In the genomic region with DNA sequence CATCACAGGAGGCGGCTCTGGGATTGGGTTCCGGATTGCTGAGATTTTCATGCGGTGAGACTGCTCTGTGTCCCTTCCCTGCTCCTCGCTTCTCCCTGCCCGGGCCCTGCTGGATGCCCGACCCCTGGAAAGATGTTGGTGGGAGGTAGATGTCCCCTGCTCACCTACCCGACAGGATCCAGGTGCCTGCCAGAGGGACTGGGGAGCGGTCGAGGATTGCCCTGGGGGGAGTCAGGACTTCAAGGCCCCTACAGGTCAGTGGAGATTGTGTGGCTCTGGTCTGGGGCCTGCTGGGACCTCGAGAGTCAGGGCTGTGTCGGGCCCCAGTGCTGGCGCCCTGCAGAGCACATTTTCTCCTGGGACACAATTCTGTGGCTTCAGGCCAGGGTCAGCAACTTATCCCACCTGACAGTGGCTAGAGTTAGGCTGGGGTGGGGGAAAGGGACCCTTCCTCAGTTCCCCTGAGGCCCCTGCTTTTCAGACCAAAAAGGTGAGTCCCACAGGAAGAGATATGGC, we compare ENCODE assay signal across 1 cellular context.
A peak's percentile ranks its signal among the peaks of the same experiment; 100 is the strongest.
TF ChIP-seq lines count a peak whose summit lies in the region.

No MANE protein-coding gene starts in this region.

TF ChIP-seq in HepG2, 621 proteins besides CTCF, POLR2A, EP300 and RAD21 (continues in another document):
- TF ChIP-seq NFE2 (CRISPR knock-in tag; IDR thresholded peaks at IDR 0.05) (no peak), ZNF605 (CRISPR knock-in tag; IDR thresholded peaks at IDR 0.05) (no peak; the same call in 1 of the 2 replicates), ZNF672 (CRISPR knock-in tag; IDR thresholded peaks at IDR 0.05) (no peak), ZNF598 (CRISPR knock-in tag; IDR thresholded peaks at IDR 0.05; ENCODE audit: borderline replicate concordance) (peak; percentile 41; the same call in 1 of the 2 replicates), ZBTB7A (CRISPR knock-in tag; IDR thresholded peaks at IDR 0.05) (0 out of 2 replicates have a peak, but pooled peaks have one; percentile 31), PCBP2 (optimal IDR thresholded peaks at IDR 0.05; ENCODE audit: low read depth, low read length, poor library complexity, severe bottlenecking) (no peak), PCBP1 (IDR thresholded peaks at IDR 0.05; ENCODE audit: borderline replicate concordance, low read depth, low read length) (no peak), SPEN (CRISPR knock-in tag; IDR thresholded peaks at IDR 0.05; ENCODE audit: low read depth) (no peak; the same call in 1 of the 2 replicates), ZSCAN12 (CRISPR knock-in tag; IDR thresholded peaks at IDR 0.05) (no peak), NR2C2 (CRISPR knock-in tag; IDR thresholded peaks at IDR 0.05; ENCODE audit: borderline replicate concordance) (no peak), CC2D1A (CRISPR knock-in tag; IDR thresholded peaks at IDR 0.05) (no peak), AGO2 (optimal IDR thresholded peaks at IDR 0.05; ENCODE audit: low read depth, low read length) (peak; percentile 85), ZNF772 (CRISPR knock-in tag; IDR thresholded peaks at IDR 0.05) (0 out of 2 replicates have a peak, but pooled peaks have one; percentile 30), NAIF1 (CRISPR knock-in tag; IDR thresholded peaks at IDR 0.05; ENCODE audit: borderline replicate concordance) (0 out of 2 replicates have a peak, but pooled peaks have one; percentile 3), GABPB1 (CRISPR knock-in tag; IDR thresholded peaks at IDR 0.05) (peak; percentile 24; the same call in 1 of the 2 replicates), ZNF329 (CRISPR knock-in tag; IDR thresholded peaks at IDR 0.05; ENCODE audit: low read depth) (no peak), ZNF430 (CRISPR knock-in tag; IDR thresholded peaks at IDR 0.05) (peak; percentile 18; the same call in 1 of the 2 replicates)
- TF ChIP-seq, protein P1, sequence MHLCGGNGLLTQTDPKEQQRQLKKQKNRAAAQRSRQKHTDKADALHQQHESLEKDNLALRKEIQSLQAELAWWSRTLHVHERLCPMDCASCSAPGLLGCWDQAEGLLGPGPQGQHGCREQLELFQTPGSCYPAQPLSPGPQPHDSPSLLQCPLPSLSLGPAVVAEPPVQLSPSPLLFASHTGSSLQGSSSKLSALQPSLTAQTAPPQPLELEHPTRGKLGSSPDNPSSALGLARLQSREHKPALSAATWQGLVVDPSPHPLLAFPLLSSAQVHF (CRISPR knock-in tag; IDR thresholded peaks at IDR 0.05), result no peak
- TF ChIP-seq, protein P2, sequence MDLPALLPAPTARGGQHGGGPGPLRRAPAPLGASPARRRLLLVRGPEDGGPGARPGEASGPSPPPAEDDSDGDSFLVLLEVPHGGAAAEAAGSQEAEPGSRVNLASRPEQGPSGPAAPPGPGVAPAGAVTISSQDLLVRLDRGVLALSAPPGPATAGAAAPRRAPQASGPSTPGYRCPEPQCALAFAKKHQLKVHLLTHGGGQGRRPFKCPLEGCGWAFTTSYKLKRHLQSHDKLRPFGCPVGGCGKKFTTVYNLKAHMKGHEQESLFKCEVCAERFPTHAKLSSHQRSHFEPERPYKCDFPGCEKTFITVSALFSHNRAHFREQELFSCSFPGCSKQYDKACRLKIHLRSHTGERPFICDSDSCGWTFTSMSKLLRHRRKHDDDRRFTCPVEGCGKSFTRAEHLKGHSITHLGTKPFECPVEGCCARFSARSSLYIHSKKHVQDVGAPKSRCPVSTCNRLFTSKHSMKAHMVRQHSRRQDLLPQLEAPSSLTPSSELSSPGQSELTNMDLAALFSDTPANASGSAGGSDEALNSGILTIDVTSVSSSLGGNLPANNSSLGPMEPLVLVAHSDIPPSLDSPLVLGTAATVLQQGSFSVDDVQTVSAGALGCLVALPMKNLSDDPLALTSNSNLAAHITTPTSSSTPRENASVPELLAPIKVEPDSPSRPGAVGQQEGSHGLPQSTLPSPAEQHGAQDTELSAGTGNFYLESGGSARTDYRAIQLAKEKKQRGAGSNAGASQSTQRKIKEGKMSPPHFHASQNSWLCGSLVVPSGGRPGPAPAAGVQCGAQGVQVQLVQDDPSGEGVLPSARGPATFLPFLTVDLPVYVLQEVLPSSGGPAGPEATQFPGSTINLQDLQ (CRISPR knock-in tag; IDR thresholded peaks at IDR 0.05), result no peak
- TF ChIP-seq, protein P3, sequence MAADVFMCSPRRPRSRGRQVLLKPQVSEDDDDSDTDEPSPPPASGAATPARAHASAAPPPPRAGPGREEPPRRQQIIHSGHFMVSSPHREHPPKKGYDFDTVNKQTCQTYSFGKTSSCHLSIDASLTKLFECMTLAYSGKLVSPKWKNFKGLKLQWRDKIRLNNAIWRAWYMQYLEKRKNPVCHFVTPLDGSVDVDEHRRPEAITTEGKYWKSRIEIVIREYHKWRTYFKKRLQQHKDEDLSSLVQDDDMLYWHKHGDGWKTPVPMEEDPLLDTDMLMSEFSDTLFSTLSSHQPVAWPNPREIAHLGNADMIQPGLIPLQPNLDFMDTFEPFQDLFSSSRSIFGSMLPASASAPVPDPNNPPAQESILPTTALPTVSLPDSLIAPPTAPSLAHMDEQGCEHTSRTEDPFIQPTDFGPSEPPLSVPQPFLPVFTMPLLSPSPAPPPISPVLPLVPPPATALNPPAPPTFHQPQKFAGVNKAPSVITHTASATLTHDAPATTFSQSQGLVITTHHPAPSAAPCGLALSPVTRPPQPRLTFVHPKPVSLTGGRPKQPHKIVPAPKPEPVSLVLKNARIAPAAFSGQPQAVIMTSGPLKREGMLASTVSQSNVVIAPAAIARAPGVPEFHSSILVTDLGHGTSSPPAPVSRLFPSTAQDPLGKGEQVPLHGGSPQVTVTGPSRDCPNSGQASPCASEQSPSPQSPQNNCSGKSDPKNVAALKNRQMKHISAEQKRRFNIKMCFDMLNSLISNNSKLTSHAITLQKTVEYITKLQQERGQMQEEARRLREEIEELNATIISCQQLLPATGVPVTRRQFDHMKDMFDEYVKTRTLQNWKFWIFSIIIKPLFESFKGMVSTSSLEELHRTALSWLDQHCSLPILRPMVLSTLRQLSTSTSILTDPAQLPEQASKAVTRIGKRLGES (CRISPR knock-in tag; IDR thresholded peaks at IDR 0.05; ENCODE audit: borderline replicate concordance), result no peak
- TF ChIP-seq, protein P4, sequence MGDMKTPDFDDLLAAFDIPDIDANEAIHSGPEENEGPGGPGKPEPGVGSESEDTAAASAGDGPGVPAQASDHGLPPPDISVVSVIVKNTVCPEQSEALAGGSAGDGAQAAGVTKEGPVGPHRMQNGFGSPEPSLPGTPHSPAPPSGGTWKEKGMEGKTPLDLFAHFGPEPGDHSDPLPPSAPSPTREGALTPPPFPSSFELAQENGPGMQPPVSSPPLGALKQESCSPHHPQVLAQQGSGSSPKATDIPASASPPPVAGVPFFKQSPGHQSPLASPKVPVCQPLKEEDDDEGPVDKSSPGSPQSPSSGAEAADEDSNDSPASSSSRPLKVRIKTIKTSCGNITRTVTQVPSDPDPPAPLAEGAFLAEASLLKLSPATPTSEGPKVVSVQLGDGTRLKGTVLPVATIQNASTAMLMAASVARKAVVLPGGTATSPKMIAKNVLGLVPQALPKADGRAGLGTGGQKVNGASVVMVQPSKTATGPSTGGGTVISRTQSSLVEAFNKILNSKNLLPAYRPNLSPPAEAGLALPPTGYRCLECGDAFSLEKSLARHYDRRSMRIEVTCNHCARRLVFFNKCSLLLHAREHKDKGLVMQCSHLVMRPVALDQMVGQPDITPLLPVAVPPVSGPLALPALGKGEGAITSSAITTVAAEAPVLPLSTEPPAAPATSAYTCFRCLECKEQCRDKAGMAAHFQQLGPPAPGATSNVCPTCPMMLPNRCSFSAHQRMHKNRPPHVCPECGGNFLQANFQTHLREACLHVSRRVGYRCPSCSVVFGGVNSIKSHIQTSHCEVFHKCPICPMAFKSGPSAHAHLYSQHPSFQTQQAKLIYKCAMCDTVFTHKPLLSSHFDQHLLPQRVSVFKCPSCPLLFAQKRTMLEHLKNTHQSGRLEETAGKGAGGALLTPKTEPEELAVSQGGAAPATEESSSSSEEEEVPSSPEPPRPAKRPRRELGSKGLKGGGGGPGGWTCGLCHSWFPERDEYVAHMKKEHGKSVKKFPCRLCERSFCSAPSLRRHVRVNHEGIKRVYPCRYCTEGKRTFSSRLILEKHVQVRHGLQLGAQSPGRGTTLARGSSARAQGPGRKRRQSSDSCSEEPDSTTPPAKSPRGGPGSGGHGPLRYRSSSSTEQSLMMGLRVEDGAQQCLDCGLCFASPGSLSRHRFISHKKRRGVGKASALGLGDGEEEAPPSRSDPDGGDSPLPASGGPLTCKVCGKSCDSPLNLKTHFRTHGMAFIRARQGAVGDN (CRISPR knock-in tag; IDR thresholded peaks at IDR 0.05), result peak; percentile 73
- TF ChIP-seq, protein P5, sequence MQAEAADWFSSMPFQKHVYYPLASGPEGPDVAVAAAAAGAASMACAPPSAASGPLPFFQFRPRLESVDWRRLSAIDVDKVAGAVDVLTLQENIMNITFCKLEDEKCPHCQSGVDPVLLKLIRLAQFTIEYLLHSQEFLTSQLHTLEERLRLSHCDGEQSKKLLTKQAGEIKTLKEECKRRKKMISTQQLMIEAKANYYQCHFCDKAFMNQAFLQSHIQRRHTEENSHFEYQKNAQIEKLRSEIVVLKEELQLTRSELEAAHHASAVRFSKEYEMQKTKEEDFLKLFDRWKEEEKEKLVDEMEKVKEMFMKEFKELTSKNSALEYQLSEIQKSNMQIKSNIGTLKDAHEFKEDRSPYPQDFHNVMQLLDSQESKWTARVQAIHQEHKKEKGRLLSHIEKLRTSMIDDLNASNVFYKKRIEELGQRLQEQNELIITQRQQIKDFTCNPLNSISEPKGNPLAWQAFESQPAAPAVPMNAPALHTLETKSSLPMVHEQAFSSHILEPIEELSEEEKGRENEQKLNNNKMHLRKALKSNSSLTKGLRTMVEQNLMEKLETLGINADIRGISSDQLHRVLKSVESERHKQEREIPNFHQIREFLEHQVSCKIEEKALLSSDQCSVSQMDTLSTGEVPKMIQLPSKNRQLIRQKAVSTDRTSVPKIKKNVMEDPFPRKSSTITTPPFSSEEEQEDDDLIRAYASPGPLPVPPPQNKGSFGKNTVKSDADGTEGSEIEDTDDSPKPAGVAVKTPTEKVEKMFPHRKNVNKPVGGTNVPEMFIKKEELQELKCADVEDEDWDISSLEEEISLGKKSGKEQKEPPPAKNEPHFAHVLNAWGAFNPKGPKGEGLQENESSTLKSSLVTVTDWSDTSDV (CRISPR knock-in tag; IDR thresholded peaks at IDR 0.05), result 0 out of 2 replicates have a peak, but pooled peaks have one; percentile 53
- TF ChIP-seq, protein P6, sequence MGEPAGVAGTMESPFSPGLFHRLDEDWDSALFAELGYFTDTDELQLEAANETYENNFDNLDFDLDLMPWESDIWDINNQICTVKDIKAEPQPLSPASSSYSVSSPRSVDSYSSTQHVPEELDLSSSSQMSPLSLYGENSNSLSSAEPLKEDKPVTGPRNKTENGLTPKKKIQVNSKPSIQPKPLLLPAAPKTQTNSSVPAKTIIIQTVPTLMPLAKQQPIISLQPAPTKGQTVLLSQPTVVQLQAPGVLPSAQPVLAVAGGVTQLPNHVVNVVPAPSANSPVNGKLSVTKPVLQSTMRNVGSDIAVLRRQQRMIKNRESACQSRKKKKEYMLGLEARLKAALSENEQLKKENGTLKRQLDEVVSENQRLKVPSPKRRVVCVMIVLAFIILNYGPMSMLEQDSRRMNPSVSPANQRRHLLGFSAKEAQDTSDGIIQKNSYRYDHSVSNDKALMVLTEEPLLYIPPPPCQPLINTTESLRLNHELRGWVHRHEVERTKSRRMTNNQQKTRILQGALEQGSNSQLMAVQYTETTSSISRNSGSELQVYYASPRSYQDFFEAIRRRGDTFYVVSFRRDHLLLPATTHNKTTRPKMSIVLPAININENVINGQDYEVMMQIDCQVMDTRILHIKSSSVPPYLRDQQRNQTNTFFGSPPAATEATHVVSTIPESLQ (CRISPR knock-in tag; conservative IDR thresholded peaks at IDR 0.05), result no peak
- TF ChIP-seq, protein P7, sequence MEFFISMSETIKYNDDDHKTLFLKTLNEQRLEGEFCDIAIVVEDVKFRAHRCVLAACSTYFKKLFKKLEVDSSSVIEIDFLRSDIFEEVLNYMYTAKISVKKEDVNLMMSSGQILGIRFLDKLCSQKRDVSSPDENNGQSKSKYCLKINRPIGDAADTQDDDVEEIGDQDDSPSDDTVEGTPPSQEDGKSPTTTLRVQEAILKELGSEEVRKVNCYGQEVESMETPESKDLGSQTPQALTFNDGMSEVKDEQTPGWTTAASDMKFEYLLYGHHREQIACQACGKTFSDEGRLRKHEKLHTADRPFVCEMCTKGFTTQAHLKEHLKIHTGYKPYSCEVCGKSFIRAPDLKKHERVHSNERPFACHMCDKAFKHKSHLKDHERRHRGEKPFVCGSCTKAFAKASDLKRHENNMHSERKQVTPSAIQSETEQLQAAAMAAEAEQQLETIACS (CRISPR knock-in tag; IDR thresholded peaks at IDR 0.05), result no peak
- TF ChIP-seq, protein P8, sequence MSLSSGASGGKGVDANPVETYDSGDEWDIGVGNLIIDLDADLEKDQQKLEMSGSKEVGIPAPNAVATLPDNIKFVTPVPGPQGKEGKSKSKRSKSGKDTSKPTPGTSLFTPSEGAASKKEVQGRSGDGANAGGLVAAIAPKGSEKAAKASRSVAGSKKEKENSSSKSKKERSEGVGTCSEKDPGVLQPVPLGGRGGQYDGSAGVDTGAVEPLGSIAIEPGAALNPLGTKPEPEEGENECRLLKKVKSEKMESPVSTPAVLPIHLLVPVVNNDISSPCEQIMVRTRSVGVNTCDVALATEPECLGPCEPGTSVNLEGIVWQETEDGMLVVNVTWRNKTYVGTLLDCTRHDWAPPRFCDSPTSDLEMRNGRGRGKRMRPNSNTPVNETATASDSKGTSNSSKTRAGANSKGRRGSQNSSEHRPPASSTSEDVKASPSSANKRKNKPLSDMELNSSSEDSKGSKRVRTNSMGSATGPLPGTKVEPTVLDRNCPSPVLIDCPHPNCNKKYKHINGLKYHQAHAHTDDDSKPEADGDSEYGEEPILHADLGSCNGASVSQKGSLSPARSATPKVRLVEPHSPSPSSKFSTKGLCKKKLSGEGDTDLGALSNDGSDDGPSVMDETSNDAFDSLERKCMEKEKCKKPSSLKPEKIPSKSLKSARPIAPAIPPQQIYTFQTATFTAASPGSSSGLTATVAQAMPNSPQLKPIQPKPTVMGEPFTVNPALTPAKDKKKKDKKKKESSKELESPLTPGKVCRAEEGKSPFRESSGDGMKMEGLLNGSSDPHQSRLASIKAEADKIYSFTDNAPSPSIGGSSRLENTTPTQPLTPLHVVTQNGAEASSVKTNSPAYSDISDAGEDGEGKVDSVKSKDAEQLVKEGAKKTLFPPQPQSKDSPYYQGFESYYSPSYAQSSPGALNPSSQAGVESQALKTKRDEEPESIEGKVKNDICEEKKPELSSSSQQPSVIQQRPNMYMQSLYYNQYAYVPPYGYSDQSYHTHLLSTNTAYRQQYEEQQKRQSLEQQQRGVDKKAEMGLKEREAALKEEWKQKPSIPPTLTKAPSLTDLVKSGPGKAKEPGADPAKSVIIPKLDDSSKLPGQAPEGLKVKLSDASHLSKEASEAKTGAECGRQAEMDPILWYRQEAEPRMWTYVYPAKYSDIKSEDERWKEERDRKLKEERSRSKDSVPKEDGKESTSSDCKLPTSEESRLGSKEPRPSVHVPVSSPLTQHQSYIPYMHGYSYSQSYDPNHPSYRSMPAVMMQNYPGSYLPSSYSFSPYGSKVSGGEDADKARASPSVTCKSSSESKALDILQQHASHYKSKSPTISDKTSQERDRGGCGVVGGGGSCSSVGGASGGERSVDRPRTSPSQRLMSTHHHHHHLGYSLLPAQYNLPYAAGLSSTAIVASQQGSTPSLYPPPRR (CRISPR knock-in tag; IDR thresholded peaks at IDR 0.05; ENCODE audit: borderline replicate concordance), result no peak
